Comparison of ENCODE assay signal across 10 cellular contexts in the genomic region with DNA sequence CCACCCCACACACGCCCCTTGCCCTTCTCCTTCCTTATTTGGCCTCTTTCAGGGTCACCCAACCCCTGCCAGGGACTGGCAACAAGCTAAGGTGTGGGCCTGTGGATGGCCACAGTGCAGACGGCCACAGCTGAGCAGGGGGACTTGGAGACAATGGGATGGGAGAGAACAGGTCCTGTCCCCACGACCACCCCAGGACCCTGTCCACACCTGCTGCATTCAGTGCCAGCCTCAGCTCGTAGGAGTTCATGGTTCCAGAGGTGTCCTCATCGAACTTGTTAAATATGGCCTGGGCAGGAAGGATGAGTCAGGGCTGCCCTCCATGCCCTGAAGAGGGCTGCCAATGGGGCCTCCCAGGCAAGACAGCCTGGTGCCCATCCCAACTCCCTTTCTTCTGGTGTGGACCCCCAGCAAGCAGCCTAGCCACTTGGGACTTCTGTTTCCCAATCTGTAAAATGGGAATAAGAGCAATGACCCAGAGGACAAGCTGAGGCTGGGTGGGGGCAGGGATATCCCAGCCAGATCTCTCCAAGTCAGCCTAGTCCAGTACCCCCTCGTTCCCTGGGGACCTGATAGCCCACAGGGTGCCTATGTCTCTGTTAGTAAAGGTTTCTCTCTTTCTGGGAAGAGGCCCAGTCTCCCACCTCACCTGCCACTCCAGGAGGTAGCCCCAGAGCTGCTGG. TPM values are rescaled to one million over a fixed set of nuclear protein-coding genes. Genes with fewer than 3 reads are reported as not detected.
A peak's percentile ranks its signal among the peaks of the same experiment; 100 is the strongest.
DNase-seq lines count a peak whose midpoint lies in the region; ATAC-seq and TF ChIP-seq lines count a peak whose summit lies in the region.
"Had no signal": no experiment of that assay in that cellular context is flagged by ENCODE, and none has a peak within 500 bp of the region (broad histone marks: within the 10 kb centered on the region; RNA-seq: fewer than 3 reads in every experiment).

No MANE protein-coding gene starts in this region.

- H3K27me3 ChIP-seq in right atrium auricular region: no peaks in the 10 kb centered on the region

- H3K27ac ChIP-seq in right atrium auricular region: peak overlapping the region; percentile 63 to 71
- peak overlapping the region; percentile 38 for H3K27ac ChIP-seq in substantia nigra (ENCODE audit: low read depth, low read length, poor library complexity, severe bottlenecking)

- H3K27ac Mint-ChIP-seq in HFFc6 (peak overlapping the region; percentile 74), activated B cell treated with CpG ODN at 0.5 μM for 24 hours (peak overlapping the region; percentile 90)
- H3K27ac Mint-ChIP-seq: activated naive CD4-positive, alpha-beta T cell treated with anti-CD3 and anti-CD28 coated beads, Interleukin-2, amount 50 U/mL, for 24 hours had no signal

- DNase-seq in HFFc6 (no peak), activated B cell treated with CpG ODN at 0.5 μM for 24 hours (no peak), right atrium auricular region (ENCODE audit: low spot score) (no peak), substantia nigra (lab: John Stamatoyannopoulos, UW) (no peak), hippocampal formation (lab: John Stamatoyannopoulos, UW) (no peak)
- DNase-seq: NCI-H226 had no signal

- peaks cover 28% of the 10 kb centered on the region for H3K36me3 ChIP-seq in right atrium auricular region

- intact Hi-C loops in activated B cell treated with CpG ODN at 0.5 μM for 24 hours (cut with micrococcal nuclease): loop anchor here (1.0 to 10.0 kb wide), 4 partner anchors 97 to 331 kb away; partner anchors contain the start of genes FAM98C, MRPS12 and SARS2

- no peak for TF ChIP-seq CTCF in HFFc6 (IDR thresholded peaks at IDR 0.05)
- TF ChIP-seq CTCF in activated B cell treated with CpG ODN at 0.5 μM for 24 hours (IDR thresholded peaks at IDR 0.05): no peak
- no peak for TF ChIP-seq CTCF in right atrium auricular region (IDR thresholded peaks at IDR 0.05)

- H3K4me3 ChIP-seq in right atrium auricular region: no peak overlapping the region
- H3K4me3 ChIP-seq: left lung had no signal

- peaks cover 5% of the 10 kb centered on the region; the same call in 1 of the 2 replicates for H3K9me3 Mint-ChIP-seq in HFFc6
- no peaks in the 10 kb centered on the region for H3K9me3 Mint-ChIP-seq in activated B cell treated with CpG ODN at 0.5 μM for 24 hours
- H3K9me3 Mint-ChIP-seq: activated naive CD4-positive, alpha-beta T cell treated with anti-CD3 and anti-CD28 coated beads, Interleukin-2, amount 50 U/mL, for 24 hours had no signal

- CTCF ChIA-PET in activated B cell treated with CpG ODN at 0.5 μM for 24 hours (lab: Charles Lee): interaction anchor here (0.8 to 3.0 kb wide), 4 partner anchors 153 to 331 kb away, joined by 3 to 25 read pairs (median 4); partner anchors contain the start of genes FAM98C, MRPS12 and SARS2

- H3K36me3 Mint-ChIP-seq in HFFc6 (ENCODE audit: low read depth): peaks cover 28% of the 10 kb centered on the region
- peaks cover 17% of the 10 kb centered on the region for H3K36me3 Mint-ChIP-seq in activated B cell treated with CpG ODN at 0.5 μM for 24 hours (ENCODE audit: low read depth)
- H3K36me3 Mint-ChIP-seq: activated naive CD4-positive, alpha-beta T cell treated with anti-CD3 and anti-CD28 coated beads, Interleukin-2, amount 50 U/mL, for 24 hours had no signal

- H3K4me1 Mint-ChIP-seq in HFFc6 (ENCODE audit: low read depth): peaks cover 35% of the 10 kb centered on the region
- H3K4me1 Mint-ChIP-seq in activated B cell treated with CpG ODN at 0.5 μM for 24 hours: peaks cover 42% of the 10 kb centered on the region

- H3K4me3 Mint-ChIP-seq in HFFc6: no peak overlapping the region
- peak overlapping the region; percentile 19 for H3K4me3 Mint-ChIP-seq in activated B cell treated with CpG ODN at 0.5 μM for 24 hours
- H3K4me3 Mint-ChIP-seq: activated naive CD4-positive, alpha-beta T cell treated with anti-CD3 and anti-CD28 coated beads, Interleukin-2, amount 50 U/mL, for 24 hours had no signal

- H3K27me3 Mint-ChIP-seq in HFFc6 (ENCODE audit: insufficient read depth) (peaks cover 35% of the 10 kb centered on the region), activated B cell treated with CpG ODN at 0.5 μM for 24 hours (no peaks in the 10 kb centered on the region)

- POLR2A ChIA-PET in activated B cell treated with CpG ODN at 0.5 μM for 24 hours (lab: Charles Lee): interaction anchor here (1.1 to 4.1 kb wide), 9 partner anchors 36 to 197 kb away, joined by 3 to 28 read pairs (median 6); partner anchors contain the start of genes HNRNPL, MRPS12, RINL and SARS2

- ATAC-seq in activated B cell treated with CpG ODN at 0.5 μM for 24 hours (ENCODE audit: low read depth) (no peak), HG02623 (IDR thresholded peaks at IDR 0.05; ENCODE audit: unreplicated experiment) (no peak), HG02981 (IDR thresholded peaks at IDR 0.05; ENCODE audit: unreplicated experiment) (no peak)
- ATAC-seq: left lung had no signal

- no peaks in the 10 kb centered on the region for H3K9me3 ChIP-seq in right atrium auricular region
- H3K9me3 ChIP-seq: left lung had no signal

- H3K4me1 ChIP-seq in right atrium auricular region: peaks cover 0 to 56% of the 10 kb centered on the region in 2 donors

RNA-seq across cellular contexts. Expression of gene CAPN12, which starts 10.6 kb away (rescaled TPM):
- total RNA-seq in HFFc6 (2021; fragmentation: NEBNext Ultra II Directional; extraction: Animal tissue kit (Norgen Biotek cat#: 25700)): under 1 TPM; 0.09 to 0.45 (median 0.19) TPM
- 12.4 and 14.9 TPM in 2 replicates for total RNA-seq in activated B cell treated with CpG ODN at 0.5 μM for 24 hours
- total RNA-seq in right atrium auricular region: under 1 TPM; 0.74 to 0.90 TPM

RNA-seq across cellular contexts. Expression of gene LGALS7, which starts 39.7 kb away (rescaled TPM):
- total RNA-seq in HFFc6 (2021; fragmentation: NEBNext Ultra II Directional; extraction: Animal tissue kit (Norgen Biotek cat#: 25700)): not detected
- total RNA-seq in activated B cell treated with CpG ODN at 0.5 μM for 24 hours: not detected in 2 replicates
- total RNA-seq in right atrium auricular region: not detected

RNA-seq across cellular contexts. Expression of gene LGALS7B, which starts 55.4 kb away (rescaled TPM):
- not detected for total RNA-seq in HFFc6 (2021; fragmentation: NEBNext Ultra II Directional; extraction: Animal tissue kit (Norgen Biotek cat#: 25700))
- total RNA-seq in activated B cell treated with CpG ODN at 0.5 μM for 24 hours (not detected in 2 replicates), right atrium auricular region (1 to 10 TPM in 1 of 2 donors, not detected in 1; 1.8 TPM)
- total RNA-seq: left lung had no signal
